28 cellular contexts compared by ENCODE assay signal in the genomic region with DNA sequence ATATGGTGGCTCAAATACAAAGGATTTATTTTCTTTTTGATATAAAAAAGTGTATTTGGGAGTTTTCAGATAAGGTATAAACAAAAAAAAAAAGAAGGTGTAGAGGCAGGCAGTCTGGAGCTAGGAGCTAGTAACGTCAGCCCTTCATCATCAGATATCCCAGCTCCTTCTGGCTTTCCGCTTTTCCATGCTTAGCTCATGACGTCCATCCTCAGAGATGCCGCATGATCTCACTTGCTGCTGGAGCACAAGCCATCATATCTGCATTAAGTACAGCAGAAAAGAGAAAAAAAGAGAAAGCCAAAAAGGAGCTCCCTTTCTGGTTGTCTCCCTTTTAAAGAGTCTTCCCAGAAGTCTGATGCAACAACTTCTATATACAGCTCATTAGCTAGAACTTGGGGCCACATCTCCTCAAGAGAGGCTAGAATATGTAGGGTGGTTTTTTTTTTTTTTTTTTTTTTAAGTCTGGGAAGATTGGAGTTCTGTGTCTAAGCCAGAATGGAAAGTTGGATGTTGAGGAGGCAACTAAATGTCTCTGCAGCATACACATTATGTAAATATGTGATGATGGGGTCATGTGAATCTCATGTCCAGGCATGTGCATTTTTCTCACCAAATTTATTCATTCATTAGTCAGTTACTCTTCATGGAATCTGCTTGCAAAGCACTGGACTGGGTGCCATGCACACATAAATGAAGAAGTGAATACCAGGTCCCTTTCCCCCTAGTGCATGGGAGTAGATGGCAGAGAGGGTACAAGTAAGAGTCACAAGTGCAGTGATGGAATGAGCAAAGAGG.
"Had no signal": no experiment of that assay in that cellular context is flagged by ENCODE, and none has a peak within 500 bp of the region (broad histone marks: within the 10 kb centered on the region; RNA-seq: fewer than 3 reads in every experiment).

No MANE protein-coding gene starts in this region.

- H3K36me3 ChIP-seq: sigmoid colon had no signal

- H3K79me2 ChIP-seq: parathyroid adenoma had no signal

- ATAC-seq: activated CD4-positive, CD25-positive, alpha-beta regulatory T cell treated with anti-CD3 and anti-CD28 coated beads, Interleukin-2, amount 50 U/mL, for 24 hours; psoas muscle; stimulated activated memory B cell treated with anti-CD40 and anti-IgM and Interleukin-4, amounts not matched to agents 10 μg/mL and 1 μg/mL and 100 μg/mL, for 72 hours had no signal

- DNase-seq: activated CD4-positive, alpha-beta T cell treated with anti-CD3 and anti-CD28 coated beads for 48 hours; activated CD4-positive, alpha-beta T cell treated with anti-CD3 and anti-CD28 coated beads, Interleukin-2, amount 50 U/mL, for 48 hours; activated CD8-positive, alpha-beta memory T cell treated with anti-CD3 and anti-CD28 coated beads for 24 hours; activated effector memory CD4-positive, alpha-beta T cell treated with Interleukin-2 at 50 U/mL for 16 hours; activated naive CD4-positive, alpha-beta T cell treated with anti-CD3 and anti-CD28 coated beads for 36 hours; activated naive CD8-positive, alpha-beta T cell treated with anti-CD3 and anti-CD28 coated beads, Interleukin-2, amount 10 ng/mL, durations not matched to agents 7 days and 5 days; amniotic stem cell; effector CD8-positive, alpha-beta T cell; foreskin fibroblast; left ventricle myocardium inferior; occipital lobe; psoas muscle; sigmoid colon; small intestine; stimulated activated CD4-positive, alpha-beta T cell treated with anti-CD3 and anti-CD28 coated beads, Interleukin-4, amount 100 ng/mL, for 4 hours; stimulated activated CD8-positive, alpha-beta memory T cell treated with anti-CD3 and anti-CD28 coated beads, Interleukin-4, amount 100 ng/mL, for 48 hours; SW 1271; T-helper 9 cell had no signal

- H3K27ac ChIP-seq: left ventricle myocardium inferior, parathyroid adenoma, psoas muscle, sigmoid colon, tibial nerve, VCaP had no signal

- H3K4me3 ChIP-seq: left ventricle myocardium inferior, lung, psoas muscle, sigmoid colon, tibial nerve had no signal

- H3K27me3 ChIP-seq: sigmoid colon, tibial nerve had no signal

- H3K4me1 ChIP-seq: parathyroid adenoma had no signal

- FAIRE-seq: colon, endometrium, islet of Langerhans, small intestine, TTC549 had no signal

- H3K9ac ChIP-seq: parathyroid adenoma had no signal

- H2AFZ ChIP-seq: parathyroid adenoma had no signal

- H3K9me3 ChIP-seq: psoas muscle, sigmoid colon had no signal
